In the genomic region with DNA sequence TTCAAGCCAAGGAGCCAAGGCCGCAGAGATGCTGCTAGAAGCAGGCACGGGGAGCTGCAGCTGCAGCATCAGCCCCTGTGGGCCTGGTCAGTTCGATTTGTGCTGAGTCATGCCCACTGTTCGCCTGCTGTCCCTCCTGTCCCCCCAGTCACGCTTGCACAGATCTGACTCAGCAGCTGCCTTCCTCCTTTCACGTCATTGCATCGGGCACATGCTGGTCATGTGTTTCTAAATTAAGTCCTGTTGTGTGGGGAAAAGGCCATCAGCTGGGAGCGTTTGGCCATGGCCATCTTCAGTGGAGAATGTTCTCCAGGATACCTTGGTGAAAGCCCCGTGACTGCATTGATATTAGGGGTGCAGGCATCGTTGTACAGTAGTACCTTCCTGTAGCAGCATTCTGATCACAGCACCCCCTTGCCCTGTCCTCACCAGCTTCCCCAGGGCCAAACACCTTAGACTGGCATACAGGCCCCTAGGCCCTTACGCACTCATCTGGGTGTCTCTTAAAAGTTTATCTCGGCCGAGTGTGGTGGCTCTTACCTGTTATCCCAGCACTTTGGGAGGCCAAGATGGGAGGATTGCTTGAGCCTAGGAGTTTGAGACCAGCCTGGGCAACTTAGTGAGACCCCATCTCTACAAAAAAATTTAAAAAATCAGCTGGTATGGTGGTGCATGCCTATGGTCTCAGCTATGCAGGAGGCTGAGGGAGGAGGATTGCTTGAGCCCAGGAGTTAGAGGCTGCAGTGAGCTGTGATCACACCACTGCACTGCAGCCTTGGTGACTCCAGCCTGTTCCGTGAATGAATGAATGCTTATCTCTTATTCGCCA, we compare ENCODE assay signal across 1 cellular context.
TF ChIP-seq lines count a peak whose summit lies in the region.

No MANE protein-coding gene starts in this region.

TF ChIP-seq in K562, 482 proteins besides CTCF, POLR2A, EP300 and RAD21 (continued from another document and continues in another):
- TF ChIP-seq ZNF280B (CRISPR knock-in tag; IDR thresholded peaks at IDR 0.05) (no peak), ARID4B (CRISPR knock-in tag; IDR thresholded peaks at IDR 0.05) (peak; percentile 80), POLR3G (IDR thresholded peaks at IDR 0.05; ENCODE audit: extremely low read depth, insufficient read length, insufficient replicate concordance) (no peak), NBN (IDR thresholded peaks at IDR 0.05; ENCODE audit: low read depth) (peak; percentile 95), ZNF253 (CRISPR knock-in tag; conservative IDR thresholded peaks at IDR 0.05) (no peak), SMC3 (conservative IDR thresholded peaks at IDR 0.05; ENCODE audit: insufficient read depth, low read depth, low read length) (no peak), LCOR (CRISPR knock-in tag; IDR thresholded peaks at IDR 0.05) (no peak), SMAD4 (CRISPR knock-in tag; conservative IDR thresholded peaks at IDR 0.05) (peak; percentile 92; the same call in 1 of the 2 replicates), RCOR1 (IDR thresholded peaks at IDR 0.05; ENCODE audit: borderline replicate concordance in 1 of 2, low read depth in 2 of 2, low read length in 2 of 2) (peak in 1 of 2 experiments; percentile 91; a peak in 2 of 4 replicates), HMG20A (CRISPR knock-in tag; conservative IDR thresholded peaks at IDR 0.05) (no peak), ZNF24 (IDR thresholded peaks at IDR 0.05) (peak; percentile 37; the same call in 1 of the 2 replicates), SAFB (IDR thresholded peaks at IDR 0.05; ENCODE audit: borderline replicate concordance, low read depth, low read length) (no peak), ZBTB2 (IDR thresholded peaks at IDR 0.05) (peak; percentile 68; the same call in 1 of the 2 replicates), MECOM (CRISPR knock-in tag; IDR thresholded peaks at IDR 0.05) (peak; percentile 77), FOXA3 (CRISPR knock-in tag; conservative IDR thresholded peaks at IDR 0.05 in 1 of 2, IDR thresholded peaks at IDR 0.05 in 1 of 2) (no peak), HDAC8 (tag; IDR thresholded peaks at IDR 0.05) (0 out of 2 replicates have a peak, but pooled peaks have one; percentile 71), XRCC5 (IDR thresholded peaks at IDR 0.05; ENCODE audit: low read depth, low read length) (no peak), COPS2 (conservative IDR thresholded peaks at IDR 0.05) (no peak), KLF1 (tag; IDR thresholded peaks at IDR 0.05) (no peak), CCAR2 (IDR thresholded peaks at IDR 0.05; ENCODE audit: low read depth, low read length) (no peak), ZNF551 (CRISPR knock-in tag; IDR thresholded peaks at IDR 0.05) (no peak), CCNT2 (IDR thresholded peaks at IDR 0.05; ENCODE audit: borderline replicate concordance, extremely low read depth, insufficient read length, low read depth, low read length) (peak; percentile 60), TCF7 (IDR thresholded peaks at IDR 0.05; ENCODE audit: borderline replicate concordance) (no peak), ZNF384 (IDR thresholded peaks at IDR 0.05; ENCODE audit: low read depth, low read length) (peak; percentile 59; the same call in 1 of the 2 replicates), CEBPG (CRISPR knock-in tag; IDR thresholded peaks at IDR 0.05) (peak; percentile 96), CEBPG (tag; conservative IDR thresholded peaks at IDR 0.05 in 1 of 2, IDR thresholded peaks at IDR 0.05 in 1 of 2) (peak in 1 of 2 experiments; percentile 73; a peak in 2 of 4 replicates), U2AF1 (optimal IDR thresholded peaks at IDR 0.05; ENCODE audit: low read depth, low read length) (no peak), BACH1 (tag; IDR thresholded peaks at IDR 0.05) (peak; percentile 100), PHTF2 (CRISPR knock-in tag; IDR thresholded peaks at IDR 0.05) (0 out of 2 replicates have a peak, but pooled peaks have one; percentile 45), SMARCA4 (IDR thresholded peaks at IDR 0.05) (peak; percentile 93), ZC3H8 (IDR thresholded peaks at IDR 0.05) (no peak), ZNF224 (CRISPR knock-in tag; IDR thresholded peaks at IDR 0.05) (no peak), CGGBP1 (CRISPR knock-in tag; IDR thresholded peaks at IDR 0.05) (no peak), ZNF121 (CRISPR knock-in tag; conservative IDR thresholded peaks at IDR 0.05) (peak; percentile 64; the same call in 1 of the 2 replicates), SRF (CRISPR knock-in tag; IDR thresholded peaks at IDR 0.05) (no peak), SIN3A (IDR thresholded peaks at IDR 0.05; ENCODE audit: borderline replicate concordance in 2 of 2, control insufficient read depth in 1 of 2, low read depth in 2 of 2, low read length in 2 of 2) (peak in 1 of 2 experiments; percentile 76; a peak in 1 of 4 replicates), ZNF589 (CRISPR knock-in tag; IDR thresholded peaks at IDR 0.05; ENCODE audit: low read depth) (peak; percentile 84), UBTF (IDR thresholded peaks at IDR 0.05; ENCODE audit: borderline replicate concordance in 1 of 2, low read depth in 2 of 2, low read length in 2 of 2) (0 out of 4 replicates have a peak, but pooled peaks of 1 of the 2 experiments have one; percentile 40)
- TF ChIP-seq, protein P1, sequence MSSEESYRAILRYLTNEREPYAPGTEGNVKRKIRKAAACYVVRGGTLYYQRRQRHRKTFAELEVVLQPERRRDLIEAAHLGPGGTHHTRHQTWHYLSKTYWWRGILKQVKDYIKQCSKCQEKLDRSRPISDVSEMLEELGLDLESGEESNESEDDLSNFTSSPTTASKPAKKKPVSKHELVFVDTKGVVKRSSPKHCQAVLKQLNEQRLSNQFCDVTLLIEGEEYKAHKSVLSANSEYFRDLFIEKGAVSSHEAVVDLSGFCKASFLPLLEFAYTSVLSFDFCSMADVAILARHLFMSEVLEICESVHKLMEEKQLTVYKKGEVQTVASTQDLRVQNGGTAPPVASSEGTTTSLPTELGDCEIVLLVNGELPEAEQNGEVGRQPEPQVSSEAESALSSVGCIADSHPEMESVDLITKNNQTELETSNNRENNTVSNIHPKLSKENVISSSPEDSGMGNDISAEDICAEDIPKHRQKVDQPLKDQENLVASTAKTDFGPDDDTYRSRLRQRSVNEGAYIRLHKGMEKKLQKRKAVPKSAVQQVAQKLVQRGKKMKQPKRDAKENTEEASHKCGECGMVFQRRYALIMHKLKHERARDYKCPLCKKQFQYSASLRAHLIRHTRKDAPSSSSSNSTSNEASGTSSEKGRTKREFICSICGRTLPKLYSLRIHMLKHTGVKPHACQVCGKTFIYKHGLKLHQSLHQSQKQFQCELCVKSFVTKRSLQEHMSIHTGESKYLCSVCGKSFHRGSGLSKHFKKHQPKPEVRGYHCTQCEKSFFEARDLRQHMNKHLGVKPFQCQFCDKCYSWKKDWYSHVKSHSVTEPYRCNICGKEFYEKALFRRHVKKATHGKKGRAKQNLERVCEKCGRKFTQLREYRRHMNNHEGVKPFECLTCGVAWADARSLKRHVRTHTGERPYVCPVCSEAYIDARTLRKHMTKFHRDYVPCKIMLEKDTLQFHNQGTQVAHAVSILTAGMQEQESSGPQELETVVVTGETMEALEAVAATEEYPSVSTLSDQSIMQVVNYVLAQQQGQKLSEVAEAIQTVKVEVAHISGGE (CRISPR knock-in tag; IDR thresholded peaks at IDR 0.05): peak in 1 of 3 experiments; percentile 62; a peak in 2 of 6 replicates
- TF ChIP-seq, protein P2, sequence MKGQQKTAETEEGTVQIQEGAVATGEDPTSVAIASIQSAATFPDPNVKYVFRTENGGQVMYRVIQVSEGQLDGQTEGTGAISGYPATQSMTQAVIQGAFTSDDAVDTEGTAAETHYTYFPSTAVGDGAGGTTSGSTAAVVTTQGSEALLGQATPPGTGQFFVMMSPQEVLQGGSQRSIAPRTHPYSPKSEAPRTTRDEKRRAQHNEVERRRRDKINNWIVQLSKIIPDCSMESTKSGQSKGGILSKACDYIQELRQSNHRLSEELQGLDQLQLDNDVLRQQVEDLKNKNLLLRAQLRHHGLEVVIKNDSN (CRISPR knock-in tag; IDR thresholded peaks at IDR 0.05): peak; percentile 84
- TF ChIP-seq, protein P3, sequence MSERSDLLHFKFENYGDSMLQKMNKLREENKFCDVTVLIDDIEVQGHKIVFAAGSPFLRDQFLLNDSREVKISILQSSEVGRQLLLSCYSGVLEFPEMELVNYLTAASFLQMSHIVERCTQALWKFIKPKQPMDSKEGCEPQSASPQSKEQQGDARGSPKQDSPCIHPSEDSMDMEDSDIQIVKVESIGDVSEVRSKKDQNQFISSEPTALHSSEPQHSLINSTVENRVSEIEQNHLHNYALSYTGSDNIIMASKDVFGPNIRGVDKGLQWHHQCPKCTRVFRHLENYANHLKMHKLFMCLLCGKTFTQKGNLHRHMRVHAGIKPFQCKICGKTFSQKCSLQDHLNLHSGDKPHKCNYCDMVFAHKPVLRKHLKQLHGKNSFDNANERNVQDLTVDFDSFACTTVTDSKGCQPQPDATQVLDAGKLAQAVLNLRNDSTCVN (CRISPR knock-in tag; IDR thresholded peaks at IDR 0.05): no peak
- TF ChIP-seq, protein P4, sequence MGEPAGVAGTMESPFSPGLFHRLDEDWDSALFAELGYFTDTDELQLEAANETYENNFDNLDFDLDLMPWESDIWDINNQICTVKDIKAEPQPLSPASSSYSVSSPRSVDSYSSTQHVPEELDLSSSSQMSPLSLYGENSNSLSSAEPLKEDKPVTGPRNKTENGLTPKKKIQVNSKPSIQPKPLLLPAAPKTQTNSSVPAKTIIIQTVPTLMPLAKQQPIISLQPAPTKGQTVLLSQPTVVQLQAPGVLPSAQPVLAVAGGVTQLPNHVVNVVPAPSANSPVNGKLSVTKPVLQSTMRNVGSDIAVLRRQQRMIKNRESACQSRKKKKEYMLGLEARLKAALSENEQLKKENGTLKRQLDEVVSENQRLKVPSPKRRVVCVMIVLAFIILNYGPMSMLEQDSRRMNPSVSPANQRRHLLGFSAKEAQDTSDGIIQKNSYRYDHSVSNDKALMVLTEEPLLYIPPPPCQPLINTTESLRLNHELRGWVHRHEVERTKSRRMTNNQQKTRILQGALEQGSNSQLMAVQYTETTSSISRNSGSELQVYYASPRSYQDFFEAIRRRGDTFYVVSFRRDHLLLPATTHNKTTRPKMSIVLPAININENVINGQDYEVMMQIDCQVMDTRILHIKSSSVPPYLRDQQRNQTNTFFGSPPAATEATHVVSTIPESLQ (CRISPR knock-in tag; IDR thresholded peaks at IDR 0.05): no peak
